ENCODE assay signal across 21 cellular contexts in genomic region chr2:155266109-155266508, GRCh38.
A peak's percentile ranks its signal among the peaks of the same experiment; 100 is the strongest.
DNase-seq lines count a peak whose midpoint lies in the region; ATAC-seq and TF ChIP-seq lines count a peak whose summit lies in the region.
"Had no signal": no experiment of that assay in that cellular context is flagged by ENCODE, and none has a peak within 500 bp of the region (broad histone marks: within the 10 kb centered on the region; RNA-seq: fewer than 3 reads in every experiment).

No MANE protein-coding gene starts in this region.

- ATAC-seq in GM18868 (IDR thresholded peaks at IDR 0.05; ENCODE audit: unreplicated experiment) = peak; percentile 26
- ATAC-seq in GM21717 (IDR thresholded peaks at IDR 0.05; ENCODE audit: unreplicated experiment) = peak; percentile 28
- ATAC-seq in HG03520 (IDR thresholded peaks at IDR 0.05; ENCODE audit: unreplicated experiment) = peak; percentile 30
- ATAC-seq: A549, K562, T-helper 17 cell had no signal

- TF ChIP-seq CTCF in spleen (IDR thresholded peaks at IDR 0.05 in 8 of 11, conservative IDR thresholded peaks at IDR 0.05 in 3 of 11) = no peak
- TF ChIP-seq CTCF in tibial nerve (IDR thresholded peaks at IDR 0.05) = no peak
- TF ChIP-seq CTCF in GM13976 (IDR thresholded peaks at IDR 0.05; ENCODE audit: borderline replicate concordance, control extremely low read depth, extremely low read depth, insufficient read depth, missing control alignments) = no peak

- H3K27me3 ChIP-seq in spleen (replicated peaks in 1 of 7) (no peaks in the 10 kb centered on the region), tibial nerve (no peaks in the 10 kb centered on the region)
- H3K27me3 ChIP-seq: SJSA1 had no signal

- DNase-seq in spleen = peak; percentile 22
- DNase-seq in iPS-NIHi7 (ENCODE audit: extremely low spot score) = no peak
- no peak for DNase-seq in tibial nerve (ENCODE audit: low spot score in 2 of 2)
- no peak for DNase-seq in GM13976 (ENCODE audit: low spot score)
- DNase-seq: Caco-2; CD4-positive, alpha-beta T cell; DMS153; GF-D8; H9; NCI-H1105; NCI-H1694; NCI-H2107; NCI-H226; NCI-H524 treated with DMSO at 0.1 percent for 48 hours; T-helper 17 cell had no signal

- TF ChIP-seq EP300 in tibial nerve (IDR thresholded peaks at IDR 0.05) = no peak

- no peak overlapping the region for H3K4me3 ChIP-seq in spleen
- H3K4me3 ChIP-seq in tibial nerve = no peak overlapping the region
- H3K4me3 ChIP-seq: A549, K562, SJSA1 had no signal

- WGBS in spleen, 5 donors = 67 to 83% (median 79%) methylated on average over 1 of the region's 1 CpG
- WGBS in tibial nerve, 2 donors = 75 to 100% methylated on average over 1 of the region's 1 CpG

- intact Hi-C loops in spleen (cut with DNase I; ENCODE audit: low total_unique reads) = no loop called here

- H3K4me1 ChIP-seq in spleen = no peaks in the 10 kb centered on the region
- H3K4me1 ChIP-seq in tibial nerve = no peaks in the 10 kb centered on the region
- H3K4me1 ChIP-seq: A549, Caco-2, SJSA1 had no signal

- in situ Hi-C loops in GM13976 (cut with MboI; ENCODE audit: low sequenced_read_pairs, unreplicated experiment) = no loop called here

- no peak for TF ChIP-seq POLR2A in spleen (IDR thresholded peaks at IDR 0.05)
- TF ChIP-seq POLR2A in tibial nerve (IDR thresholded peaks at IDR 0.05) = no peak

- peaks cover 0 to 15% (median 10%) of the 10 kb centered on the region in 8 donors for H3K9me3 ChIP-seq in spleen
- H3K9me3 ChIP-seq in tibial nerve = peaks cover 0 to 7% (median 1%) of the 10 kb centered on the region in 4 donors
- H3K9me3 ChIP-seq: A549, Caco-2, SJSA1 had no signal

- H3K27ac ChIP-seq in spleen (no peak overlapping the region), tibial nerve (no peak overlapping the region)
- H3K27ac ChIP-seq: A549, SJSA1 had no signal

- H3K36me3 ChIP-seq in spleen (no peaks in the 10 kb centered on the region), tibial nerve (no peaks in the 10 kb centered on the region)
- H3K36me3 ChIP-seq: SJSA1 had no signal
